Comparison of ENCODE assay signal across 10 cellular contexts in genomic region chr3:106004137-106004600, GRCh38.
DNase-seq lines count a peak whose midpoint lies in the region; ATAC-seq and TF ChIP-seq lines count a peak whose summit lies in the region.
"Had no signal": no experiment of that assay in that cellular context is flagged by ENCODE, and none has a peak within 500 bp of the region (broad histone marks: within the 10 kb centered on the region; RNA-seq: fewer than 3 reads in every experiment).

No MANE protein-coding gene starts in this region.

- peak overlapping the region; percentile 15 for H3K4me3 Mint-ChIP-seq in stimulated activated naive CD8-positive, alpha-beta T cell treated with anti-CD3 and anti-CD28 coated beads, Interleukin-15, Interleukin-2, amounts not matched to agents 100 ng/mL and 50 ng/mL, for 24 hours

- no peak for DNase-seq in MG63
- peak; percentile 59 for DNase-seq in adipocyte (ENCODE audit: low read depth)
- DNase-seq: activated CD4-positive, alpha-beta T cell treated with anti-CD3 and anti-CD28 coated beads for 4 hours; testis had no signal

- peaks cover 10% of the 10 kb centered on the region for H3K36me3 Mint-ChIP-seq in stimulated activated naive CD8-positive, alpha-beta T cell treated with anti-CD3 and anti-CD28 coated beads, Interleukin-15, Interleukin-2, amounts not matched to agents 100 ng/mL and 50 ng/mL, for 24 hours (ENCODE audit: low read depth)

- no peaks in the 10 kb centered on the region for H3K27me3 Mint-ChIP-seq in stimulated activated naive CD8-positive, alpha-beta T cell treated with anti-CD3 and anti-CD28 coated beads, Interleukin-15, Interleukin-2, amounts not matched to agents 100 ng/mL and 50 ng/mL, for 24 hours
- H3K27me3 Mint-ChIP-seq: progenitor cell of endocrine pancreas had no signal

- H3K36me3 ChIP-seq in MG63 (no peaks in the 10 kb centered on the region), adipocyte (ENCODE audit: control insufficient read depth, insufficient read depth, low read length, severe bottlenecking) (no peaks in the 10 kb centered on the region), gastroesophageal sphincter (no peaks in the 10 kb centered on the region)

- no peak for ATAC-seq in gastroesophageal sphincter
- no peak for ATAC-seq in HG02678 (IDR thresholded peaks at IDR 0.05; ENCODE audit: unreplicated experiment)
- ATAC-seq in HG02973 (IDR thresholded peaks at IDR 0.05; ENCODE audit: unreplicated experiment): no peak
- no peak for ATAC-seq in HG02610 (IDR thresholded peaks at IDR 0.05; ENCODE audit: unreplicated experiment)

- no peak overlapping the region for H3K27ac ChIP-seq in gastroesophageal sphincter

- TF ChIP-seq POLR2A in gastroesophageal sphincter (IDR thresholded peaks at IDR 0.05): no peak

- no peaks in the 10 kb centered on the region for H3K27me3 ChIP-seq in MG63
- no peaks in the 10 kb centered on the region for H3K27me3 ChIP-seq in adipocyte (replicated peaks; ENCODE audit: control insufficient read depth, insufficient read depth, low read length)
- H3K27me3 ChIP-seq in gastroesophageal sphincter: no peaks in the 10 kb centered on the region
- H3K27me3 ChIP-seq: testis had no signal

- WGBS in gastroesophageal sphincter (ENCODE audit: low coverage in 1 of 2), 2 donors: 55 to 79% methylated on average over 4 of the region's 4 CpGs

- peaks cover 24% of the 10 kb centered on the region for H3K9me3 Mint-ChIP-seq in stimulated activated naive CD8-positive, alpha-beta T cell treated with anti-CD3 and anti-CD28 coated beads, Interleukin-15, Interleukin-2, amounts not matched to agents 100 ng/mL and 50 ng/mL, for 24 hours

- H3K4me1 ChIP-seq in adipocyte (ENCODE audit: control insufficient read depth, insufficient read depth, low read length) (peaks cover 29% of the 10 kb centered on the region), gastroesophageal sphincter (no peaks in the 10 kb centered on the region)
- H3K4me1 ChIP-seq: testis had no signal

- peak overlapping the region; percentile 17 for H3K4me3 ChIP-seq in MG63
- peak overlapping the region; percentile 79 for H3K4me3 ChIP-seq in adipocyte (ENCODE audit: low read length)
- H3K4me3 ChIP-seq in gastroesophageal sphincter: peak overlapping the region; percentile 7 to 14

- peak overlapping the region; percentile 67 for H3K27ac Mint-ChIP-seq in stimulated activated naive CD8-positive, alpha-beta T cell treated with anti-CD3 and anti-CD28 coated beads, Interleukin-15, Interleukin-2, amounts not matched to agents 100 ng/mL and 50 ng/mL, for 24 hours
- H3K27ac Mint-ChIP-seq: progenitor cell of endocrine pancreas had no signal

- TF ChIP-seq EP300 in gastroesophageal sphincter (IDR thresholded peaks at IDR 0.05): no peak

- peaks cover 30% of the 10 kb centered on the region for H3K4me1 Mint-ChIP-seq in stimulated activated naive CD8-positive, alpha-beta T cell treated with anti-CD3 and anti-CD28 coated beads, Interleukin-15, Interleukin-2, amounts not matched to agents 100 ng/mL and 50 ng/mL, for 24 hours (ENCODE audit: low read depth)

- H3K9ac ChIP-seq in adipocyte (ENCODE audit: low read length): peak overlapping the region; percentile 81

- no peak for TF ChIP-seq CTCF in gastroesophageal sphincter (IDR thresholded peaks at IDR 0.05)

- H3K9me3 ChIP-seq in MG63 (no peaks in the 10 kb centered on the region; the same call in 1 of the 2 replicates), adipocyte (ENCODE audit: control insufficient read depth, low read length) (no peaks in the 10 kb centered on the region), gastroesophageal sphincter (no peaks in the 10 kb centered on the region)
- H3K9me3 ChIP-seq: testis had no signal

Comparison
In these comparisons a context has a peak if more than half of its experiments do, and no peak if none do; other contexts are left out.
1. H3K4me3 ChIP-seq: peak in every context shown above with its lines; median percentile 79 in adipocyte; 17 in MG63; 10 in gastroesophageal sphincter.